In genomic region chr5:14663734-14664269, GRCh38 we compare ENCODE assay signal across 8 cellular contexts. TPM values are rescaled to one million over a fixed set of nuclear protein-coding genes. Genes with fewer than 3 reads are reported as not detected.
DNase-seq lines count a peak whose midpoint lies in the region; ATAC-seq, FAIRE-seq and TF ChIP-seq lines count a peak whose summit lies in the region.

No MANE protein-coding gene starts in this region.

- H3K4me1 ChIP-seq in ES-I3 (ENCODE audit: insufficient read depth, low read length) (peaks cover 9% of the 10 kb centered on the region; the same call in 1 of the 2 replicates), prostate gland (replicated peaks) (peaks cover 4% of the 10 kb centered on the region)

- H3K9ac ChIP-seq in ES-I3 (ENCODE audit: low read depth, low read length) = peak overlapping the region; percentile 80

- DNase-seq in KG1 (lab: John Stamatoyannopoulos, UW) (peak; percentile 76), glutamatergic neuron (peak; percentile 27), prostate gland (ENCODE audit: low spot score) (no peak), frontal cortex (ENCODE audit: low spot score in 2 of 2) (no peak)
- DNase-seq in activated CD4-positive, alpha-beta memory T cell treated with anti-CD3 and anti-CD28 coated beads for 36 hours = peak; percentile 35
- DNase-seq in stimulated activated naive CD4-positive, alpha-beta T cell (lab: John Stamatoyannopoulos, UW) = no peak

- H3K4me3 ChIP-seq in prostate gland = peak overlapping the region; percentile 72 to 74

- intact Hi-C loops in activated CD4-positive, alpha-beta memory T cell treated with anti-CD3 and anti-CD28 coated beads for 36 hours (cut with micrococcal nuclease) = loop anchor here (2.0 kb wide), 6 partner anchors 59 to 249 kb away; partner anchors contain the start of gene ANKH
- intact Hi-C loops in prostate gland (cut with DNase I) = loop anchor here (10.0 kb wide), 1 partner anchor 679 kb away; no protein-coding TSS in a partner anchor

- H3K9me3 ChIP-seq in ES-I3 (ENCODE audit: control insufficient read depth, insufficient read depth, low read length) (no peaks in the 10 kb centered on the region; the same call in 1 of the 2 replicates), prostate gland (no peaks in the 10 kb centered on the region)

- H3K27me3 Mint-ChIP-seq in activated CD4-positive, alpha-beta memory T cell treated with anti-CD3 and anti-CD28 coated beads for 36 hours = no peaks in the 10 kb centered on the region
- peaks cover 5% of the 10 kb centered on the region for H3K27me3 Mint-ChIP-seq in glutamatergic neuron (ENCODE audit: unreplicated experiment)

- peak overlapping the region; percentile 95 for H3K27ac Mint-ChIP-seq in activated CD4-positive, alpha-beta memory T cell treated with anti-CD3 and anti-CD28 coated beads for 36 hours
- peak overlapping the region; percentile 90 for H3K27ac Mint-ChIP-seq in glutamatergic neuron (ENCODE audit: unreplicated experiment)

- H3K27ac ChIP-seq in prostate gland = peak overlapping the region; percentile 93 to 98

- H3K36me3 Mint-ChIP-seq in activated CD4-positive, alpha-beta memory T cell treated with anti-CD3 and anti-CD28 coated beads for 36 hours = peaks cover 18% of the 10 kb centered on the region
- no peaks in the 10 kb centered on the region for H3K36me3 Mint-ChIP-seq in glutamatergic neuron (ENCODE audit: unreplicated experiment)

- no peaks in the 10 kb centered on the region for H3K9me3 Mint-ChIP-seq in activated CD4-positive, alpha-beta memory T cell treated with anti-CD3 and anti-CD28 coated beads for 36 hours
- H3K9me3 Mint-ChIP-seq in glutamatergic neuron (ENCODE audit: unreplicated experiment) = peaks cover 4% of the 10 kb centered on the region

- 2% methylated on average over 23 of the region's 24 CpGs for WGBS in prostate gland

- TF ChIP-seq CTCF in glutamatergic neuron (IDR thresholded peaks at IDR 0.05; ENCODE audit: partially characterized antibody, unreplicated experiment) (no peak), prostate gland (IDR thresholded peaks at IDR 0.05) (no peak)

- no peak for FAIRE-seq in frontal cortex (lab: Jason Lieb, UNC)

- no peak for TF ChIP-seq POLR2A in prostate gland (IDR thresholded peaks at IDR 0.05)

- H3K36me3 ChIP-seq in ES-I3 (ENCODE audit: insufficient read depth, low read length) = no peaks in the 10 kb centered on the region
- H3K36me3 ChIP-seq in prostate gland = no peaks in the 10 kb centered on the region

- H3K4me3 Mint-ChIP-seq in activated CD4-positive, alpha-beta memory T cell treated with anti-CD3 and anti-CD28 coated beads for 36 hours = peak overlapping the region; percentile 89
- peak overlapping the region; percentile 98 for H3K4me3 Mint-ChIP-seq in glutamatergic neuron (ENCODE audit: unreplicated experiment)

- CTCF ChIA-PET in activated CD4-positive, alpha-beta memory T cell treated with anti-CD3 and anti-CD28 coated beads for 36 hours (lab: Charles Lee) = interaction anchor here (1.0 to 1.2 kb wide), 2 partner anchors 15 to 312 kb away, joined by 3 to 5 read pairs; no protein-coding TSS in a partner anchor

- POLR2A ChIA-PET in activated CD4-positive, alpha-beta memory T cell treated with anti-CD3 and anti-CD28 coated beads for 36 hours (lab: Charles Lee) = interaction anchor here (0.7 to 1.2 kb wide), 3 partner anchors 45 to 250 kb away, joined by 3 to 10 read pairs (median 3); no protein-coding TSS in a partner anchor

- H3K27me3 ChIP-seq in prostate gland (replicated peaks; ENCODE audit: insufficient read depth) = no peaks in the 10 kb centered on the region

- peaks cover 49% of the 10 kb centered on the region for H3K4me1 Mint-ChIP-seq in activated CD4-positive, alpha-beta memory T cell treated with anti-CD3 and anti-CD28 coated beads for 36 hours (ENCODE audit: low read depth)
- H3K4me1 Mint-ChIP-seq in glutamatergic neuron (ENCODE audit: low read depth, unreplicated experiment) = peaks cover 12% of the 10 kb centered on the region

- peak; percentile 28 for ATAC-seq in GM21528 (IDR thresholded peaks at IDR 0.05; ENCODE audit: low FRiP score, unreplicated experiment)

RNA-seq across cellular contexts. Expression of gene OTULIN, which starts 0.7 kb away (rescaled TPM):
- 10 to 100 TPM; 53.3 to 53.6 TPM for total RNA-seq in activated CD4-positive, alpha-beta memory T cell treated with anti-CD3 and anti-CD28 coated beads for 36 hours
- total RNA-seq in glutamatergic neuron (ENCODE audit: unreplicated experiment) (17.7 TPM), prostate gland (10 to 100 TPM; 35.5 to 51.8 TPM), frontal cortex (11.4 TPM)

Comparison
In these comparisons a context has a peak if more than half of its experiments do, and no peak if none do; other contexts are left out.
1. DNase-seq: peak in KG1 (single experiment), activated CD4-positive, alpha-beta memory T cell treated with anti-CD3 and anti-CD28 coated beads for 36 hours (single experiment) and glutamatergic neuron (single experiment); none in prostate gland (single experiment), frontal cortex (0 of 2) and stimulated activated naive CD4-positive, alpha-beta T cell (0 of 6).